15 cellular contexts compared by ENCODE assay signal in genomic region chr2:240294514-240294913, GRCh38.
DNase-seq lines count a peak whose midpoint lies in the region; ATAC-seq and TF ChIP-seq lines count a peak whose summit lies in the region.
"Had no signal": no experiment of that assay in that cellular context is flagged by ENCODE, and none has a peak within 500 bp of the region (broad histone marks: within the 10 kb centered on the region; RNA-seq: fewer than 3 reads in every experiment).

No MANE protein-coding gene starts in this region.

- POLR2A ChIA-PET in activated CD4-positive, alpha-beta T cell treated with anti-CD3 and anti-CD28 coated beads for 36 hours (lab: Charles Lee) = no interaction called here
- POLR2A ChIA-PET in HEK293T (lab: Yijun Ruan, JAX) = no interaction called here

- no peaks in the 10 kb centered on the region for H3K4me1 Mint-ChIP-seq in activated CD4-positive, alpha-beta T cell treated with anti-CD3 and anti-CD28 coated beads, Interleukin-2, amount 10 ng/mL, durations not matched to agents 24 days and 14 days
- H3K4me1 Mint-ChIP-seq in activated CD4-positive, alpha-beta T cell treated with anti-CD3 and anti-CD28 coated beads for 36 hours = no peaks in the 10 kb centered on the region
- peaks cover 69% of the 10 kb centered on the region for H3K4me1 Mint-ChIP-seq in nephron
- H3K4me1 Mint-ChIP-seq: CD4-positive, CD25-positive, alpha-beta regulatory T cell had no signal

- H3K27ac ChIP-seq in psoas muscle = peak overlapping the region; percentile 84
- H3K27ac ChIP-seq: BLaER1, HL-60 had no signal

- H3K27me3 ChIP-seq in H7 (ENCODE audit: control insufficient read depth, insufficient read depth, low read length) (no peaks in the 10 kb centered on the region), psoas muscle (ENCODE audit: insufficient read depth in 3 of 3, low read length in 2 of 3) (no peaks in the 10 kb centered on the region)
- H3K27me3 ChIP-seq: BLaER1 had no signal

- peaks cover 22% of the 10 kb centered on the region for H3K4me1 ChIP-seq in psoas muscle

- H3K4me3 ChIP-seq in H7 (ENCODE audit: insufficient read depth, low read depth, low read length) (no peak overlapping the region), psoas muscle (no peak overlapping the region)
- H3K4me3 ChIP-seq: BLaER1 had no signal

- intact Hi-C loops in activated CD4-positive, alpha-beta T cell treated with anti-CD3 and anti-CD28 coated beads, Interleukin-2, amount 10 ng/mL, durations not matched to agents 24 days and 14 days (cut with micrococcal nuclease) = no loop called here
- intact Hi-C loops in activated CD4-positive, alpha-beta T cell treated with anti-CD3 and anti-CD28 coated beads for 36 hours (cut with DNase I, micrococcal nuclease) = no loop called here
- intact Hi-C loops in psoas muscle (cut with DNase I) = no loop called here

- H3K36me3 Mint-ChIP-seq in activated CD4-positive, alpha-beta T cell treated with anti-CD3 and anti-CD28 coated beads, Interleukin-2, amount 10 ng/mL, durations not matched to agents 24 days and 14 days (ENCODE audit: low read depth) = no peaks in the 10 kb centered on the region
- H3K36me3 Mint-ChIP-seq in activated CD4-positive, alpha-beta T cell treated with anti-CD3 and anti-CD28 coated beads for 36 hours (ENCODE audit: low read depth) = no peaks in the 10 kb centered on the region
- no peaks in the 10 kb centered on the region for H3K36me3 Mint-ChIP-seq in nephron (ENCODE audit: low read depth)
- H3K36me3 Mint-ChIP-seq: CD4-positive, CD25-positive, alpha-beta regulatory T cell had no signal

- H3K36me3 ChIP-seq in H7 (replicated peaks; ENCODE audit: control insufficient read depth, insufficient read depth, low read length) (no peaks in the 10 kb centered on the region), psoas muscle (ENCODE audit: insufficient read depth in 1 of 2, low read depth in 1 of 2) (no peaks in the 10 kb centered on the region)
- H3K36me3 ChIP-seq: BLaER1 had no signal

- no peak for ATAC-seq in activated CD4-positive, alpha-beta T cell treated with anti-CD3 and anti-CD28 coated beads for 36 hours
- no peak for ATAC-seq in psoas muscle

- no peak overlapping the region for H3K4me3 Mint-ChIP-seq in activated CD4-positive, alpha-beta T cell treated with anti-CD3 and anti-CD28 coated beads, Interleukin-2, amount 10 ng/mL, durations not matched to agents 24 days and 14 days
- no peak overlapping the region for H3K4me3 Mint-ChIP-seq in activated CD4-positive, alpha-beta T cell treated with anti-CD3 and anti-CD28 coated beads for 36 hours
- H3K4me3 Mint-ChIP-seq in nephron = no peak overlapping the region
- H3K4me3 Mint-ChIP-seq: CD4-positive, CD25-positive, alpha-beta regulatory T cell had no signal

- no peaks in the 10 kb centered on the region for H3K9me3 ChIP-seq in psoas muscle
- H3K9me3 ChIP-seq: BLaER1 had no signal

- CTCF ChIA-PET in activated CD4-positive, alpha-beta T cell treated with anti-CD3 and anti-CD28 coated beads for 36 hours (lab: Charles Lee) = no interaction called here
- CTCF ChIA-PET in HEK293T (lab: Yijun Ruan, JAX) = no interaction called here

- TF ChIP-seq CTCF in nephron (IDR thresholded peaks at IDR 0.05; ENCODE audit: unreplicated experiment in 3 of 3) = no peak
- no peak for TF ChIP-seq CTCF in psoas muscle (IDR thresholded peaks at IDR 0.05)

- 68 to 87% (median 73%) methylated on average over 5 of the region's 5 CpGs for WGBS in psoas muscle, 3 donors

- no peaks in the 10 kb centered on the region for H3K9me3 Mint-ChIP-seq in activated CD4-positive, alpha-beta T cell treated with anti-CD3 and anti-CD28 coated beads, Interleukin-2, amount 10 ng/mL, durations not matched to agents 24 days and 14 days
- no peaks in the 10 kb centered on the region for H3K9me3 Mint-ChIP-seq in activated CD4-positive, alpha-beta T cell treated with anti-CD3 and anti-CD28 coated beads for 36 hours (ENCODE audit: low read depth)
- no peaks in the 10 kb centered on the region for H3K9me3 Mint-ChIP-seq in nephron
- H3K9me3 Mint-ChIP-seq: CD4-positive, CD25-positive, alpha-beta regulatory T cell had no signal

- no peaks in the 10 kb centered on the region for H3K27me3 Mint-ChIP-seq in activated CD4-positive, alpha-beta T cell treated with anti-CD3 and anti-CD28 coated beads, Interleukin-2, amount 10 ng/mL, durations not matched to agents 24 days and 14 days
- no peaks in the 10 kb centered on the region for H3K27me3 Mint-ChIP-seq in activated CD4-positive, alpha-beta T cell treated with anti-CD3 and anti-CD28 coated beads for 36 hours
- peaks cover 20% of the 10 kb centered on the region for H3K27me3 Mint-ChIP-seq in nephron (ENCODE audit: low read depth)
- H3K27me3 Mint-ChIP-seq: CD4-positive, CD25-positive, alpha-beta regulatory T cell had no signal

- no peak overlapping the region for H3K27ac Mint-ChIP-seq in activated CD4-positive, alpha-beta T cell treated with anti-CD3 and anti-CD28 coated beads, Interleukin-2, amount 10 ng/mL, durations not matched to agents 24 days and 14 days
- H3K27ac Mint-ChIP-seq in activated CD4-positive, alpha-beta T cell treated with anti-CD3 and anti-CD28 coated beads for 36 hours = no peak overlapping the region
- H3K27ac Mint-ChIP-seq in nephron = peak overlapping the region in 2 of 3 experiments; percentile 38 to 46
- H3K27ac Mint-ChIP-seq: CD4-positive, CD25-positive, alpha-beta regulatory T cell had no signal

- DNase-seq in activated CD4-positive, alpha-beta T cell treated with anti-CD3 and anti-CD28 coated beads, Interleukin-2, amount 10 ng/mL, durations not matched to agents 24 days and 14 days = peak; percentile 13
- DNase-seq in activated CD4-positive, alpha-beta T cell treated with anti-CD3 and anti-CD28 coated beads for 36 hours = no peak
- DNase-seq in H7 = peak; percentile 32
- DNase-seq in psoas muscle = no peak
- no peak for DNase-seq in HEK293T (ENCODE audit: extremely low spot score)
- DNase-seq in NCI-H2029 (lab: John Stamatoyannopoulos, UW) = no peak
- DNase-seq: 8988T; AML-193; CD4-positive, CD25-positive, alpha-beta regulatory T cell; DMS53; GF-D8; HCEC 1CT had no signal

TF ChIP-seq in HEK293T, 16 proteins besides CTCF, POLR2A, EP300 and RAD21:
- TF ChIP-seq ELF4 (IDR thresholded peaks at IDR 0.05) (no peak), SP1 (IDR thresholded peaks at IDR 0.05) (no peak), LEF1 (IDR thresholded peaks at IDR 0.05; ENCODE audit: borderline replicate concordance) (no peak), ARNT (IDR thresholded peaks at IDR 0.05) (no peak), CTBP1 (IDR thresholded peaks at IDR 0.05; ENCODE audit: borderline replicate concordance) (no peak)
TF ChIP-seq in HEK293T: peak in this region for 0.

Comparison
In these comparisons a context has a peak if more than half of its experiments do, and no peak if none do; other contexts are left out.
1. DNase-seq: peak in activated CD4-positive, alpha-beta T cell treated with anti-CD3 and anti-CD28 coated beads, Interleukin-2, amount 10 ng/mL, durations not matched to agents 24 days and 14 days (single experiment) and H7 (single experiment); none in activated CD4-positive, alpha-beta T cell treated with anti-CD3 and anti-CD28 coated beads for 36 hours (single experiment), psoas muscle (0 of 2), HEK293T (single experiment) and NCI-H2029 (single experiment).
2. H3K27ac Mint-ChIP-seq: peak in nephron (2 of 3); none in activated CD4-positive, alpha-beta T cell treated with anti-CD3 and anti-CD28 coated beads, Interleukin-2, amount 10 ng/mL, durations not matched to agents 24 days and 14 days (single experiment) and activated CD4-positive, alpha-beta T cell treated with anti-CD3 and anti-CD28 coated beads for 36 hours (single experiment).